ENCODE assay signal across 11 cellular contexts in the genomic region with DNA sequence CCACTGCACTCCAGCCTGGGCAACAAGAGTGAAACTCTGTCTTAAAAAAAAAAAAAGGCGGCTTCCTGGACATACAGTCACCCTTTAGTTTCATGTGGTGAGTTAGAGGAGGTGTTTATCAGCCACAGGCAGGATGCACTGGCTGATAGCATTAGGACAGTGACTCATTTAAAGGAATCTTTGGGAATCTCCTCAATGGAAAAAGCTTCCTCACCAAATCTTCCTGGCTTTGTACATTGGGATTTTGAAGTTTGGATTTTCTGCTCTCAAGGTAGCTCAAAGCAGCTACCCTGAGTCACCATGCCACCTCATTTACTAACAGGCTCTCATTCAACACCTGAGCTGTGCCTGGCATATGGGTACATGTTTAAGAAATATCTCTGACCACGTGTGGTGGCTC.
A peak's percentile ranks its signal among the peaks of the same experiment; 100 is the strongest.
DNase-seq lines count a peak whose midpoint lies in the region; ATAC-seq, FAIRE-seq and TF ChIP-seq lines count a peak whose summit lies in the region.
"Had no signal": no experiment of that assay in that cellular context is flagged by ENCODE, and none has a peak within 500 bp of the region (broad histone marks: within the 10 kb centered on the region; RNA-seq: fewer than 3 reads in every experiment).

No MANE protein-coding gene starts in this region.

- H3K4me3 Mint-ChIP-seq in T-helper 2 cell treated with Interferon-gamma antibody and Interleukin-4, amounts not matched to agents 5 μg/mL and 100 μg/mL, for 36 hours = no peak overlapping the region
- H3K4me3 Mint-ChIP-seq in effector memory CD8-positive, alpha-beta T cell = no peak overlapping the region

- DNase-seq in AG08395 (ENCODE audit: low spot score) = peak; percentile 47
- peak; percentile 77 for DNase-seq in HTR-8/SVneo (ENCODE audit: insufficient read length, low spot score)
- peak; percentile 39 for DNase-seq in astrocyte of the hippocampus (ENCODE audit: low read depth, low spot score)
- peak; percentile 67 for DNase-seq in kidney glomerular epithelial cell (lab: John Stamatoyannopoulos, UW)
- no peak for DNase-seq in GM13977 (ENCODE audit: low spot score)
- no peak for DNase-seq in T-helper 2 cell treated with Interferon-gamma antibody and Interleukin-4, amounts not matched to agents 5 μg/mL and 100 μg/mL, for 36 hours (ENCODE audit: low spot score)
- DNase-seq in effector memory CD8-positive, alpha-beta T cell = no peak
- DNase-seq: activated effector memory CD4-positive, alpha-beta T cell treated with anti-CD3 and anti-CD28 coated beads, Interleukin-2, amount 50 U/mL, for 16 hours; left colon; SIG-M5 had no signal

- in situ Hi-C loops in GM13977 (cut with MboI; ENCODE audit: low pct_unique_long_range_greater_than_20kb, low sequenced_read_pairs, unreplicated experiment) = no loop called here

- ATAC-seq in HG02759 (IDR thresholded peaks at IDR 0.05; ENCODE audit: unreplicated experiment) = no peak
- ATAC-seq in effector memory CD8-positive, alpha-beta T cell (replicated peaks) = no peak
- ATAC-seq: left colon had no signal

- no peak for TF ChIP-seq CTCF in GM13977 (IDR thresholded peaks at IDR 0.05; ENCODE audit: extremely low read depth, insufficient read depth, missing control alignments)

- H3K4me1 Mint-ChIP-seq in T-helper 2 cell treated with Interferon-gamma antibody and Interleukin-4, amounts not matched to agents 5 μg/mL and 100 μg/mL, for 36 hours (ENCODE audit: low read depth) = no peaks in the 10 kb centered on the region
- no peaks in the 10 kb centered on the region for H3K4me1 Mint-ChIP-seq in effector memory CD8-positive, alpha-beta T cell (ENCODE audit: low read depth in 2 of 2)

- H3K27me3 Mint-ChIP-seq in T-helper 2 cell treated with Interferon-gamma antibody and Interleukin-4, amounts not matched to agents 5 μg/mL and 100 μg/mL, for 36 hours (ENCODE audit: low read depth) = no peaks in the 10 kb centered on the region
- H3K27me3 Mint-ChIP-seq in effector memory CD8-positive, alpha-beta T cell = peaks cover 0 to under 1% of the 10 kb centered on the region in 2 donors

- H3K27ac Mint-ChIP-seq in T-helper 2 cell treated with Interferon-gamma antibody and Interleukin-4, amounts not matched to agents 5 μg/mL and 100 μg/mL, for 36 hours = no peak overlapping the region
- no peak overlapping the region for H3K27ac Mint-ChIP-seq in effector memory CD8-positive, alpha-beta T cell

- H3K36me3 Mint-ChIP-seq in T-helper 2 cell treated with Interferon-gamma antibody and Interleukin-4, amounts not matched to agents 5 μg/mL and 100 μg/mL, for 36 hours (ENCODE audit: low read depth) = no peaks in the 10 kb centered on the region
- H3K36me3 Mint-ChIP-seq in effector memory CD8-positive, alpha-beta T cell (ENCODE audit: insufficient read depth) = peaks cover 5% of the 10 kb centered on the region

- H3K9me3 Mint-ChIP-seq in T-helper 2 cell treated with Interferon-gamma antibody and Interleukin-4, amounts not matched to agents 5 μg/mL and 100 μg/mL, for 36 hours = no peaks in the 10 kb centered on the region
- no peaks in the 10 kb centered on the region for H3K9me3 Mint-ChIP-seq in effector memory CD8-positive, alpha-beta T cell

- no peak for FAIRE-seq in HTR-8/SVneo (lab: Jason Lieb, UNC)

Comparison
In these comparisons a context has a peak if more than half of its experiments do, and no peak if none do; other contexts are left out.
1. DNase-seq: peak in AG08395 (single experiment), HTR-8/SVneo (single experiment), astrocyte of the hippocampus (single experiment) and kidney glomerular epithelial cell (single experiment); none in GM13977 (single experiment), T-helper 2 cell treated with Interferon-gamma antibody and Interleukin-4, amounts not matched to agents 5 μg/mL and 100 μg/mL, for 36 hours (single experiment) and effector memory CD8-positive, alpha-beta T cell (0 of 3).